In genomic region chr9:89536618-89537017, GRCh38 we compare ENCODE assay signal across 11 cellular contexts. TPM values are rescaled to one million over a fixed set of nuclear protein-coding genes. Genes with fewer than 3 reads are reported as not detected.
DNase-seq lines count a peak whose midpoint lies in the region; ATAC-seq and TF ChIP-seq lines count a peak whose summit lies in the region.
"Had no signal": no experiment of that assay in that cellular context is flagged by ENCODE, and none has a peak within 500 bp of the region (broad histone marks: within the 10 kb centered on the region; RNA-seq: fewer than 3 reads in every experiment).

No MANE protein-coding gene starts in this region.

- no peaks in the 10 kb centered on the region for H3K27me3 Mint-ChIP-seq in T-helper 2 cell treated with Interferon-gamma antibody and Interleukin-4, amounts not matched to agents 5 μg/mL and 100 μg/mL, for 36 hours (ENCODE audit: low read depth)
- no peaks in the 10 kb centered on the region for H3K27me3 Mint-ChIP-seq in naive thymus-derived CD8-positive, alpha-beta T cell

- peak; percentile 31 for ATAC-seq in GM21447 (IDR thresholded peaks at IDR 0.05; ENCODE audit: unreplicated experiment)
- peak; percentile 36 to 48 for ATAC-seq in naive thymus-derived CD8-positive, alpha-beta T cell
- ATAC-seq: Right ventricle myocardium inferior had no signal

- peak overlapping the region; percentile 69 for H3K4me3 Mint-ChIP-seq in T-helper 2 cell treated with Interferon-gamma antibody and Interleukin-4, amounts not matched to agents 5 μg/mL and 100 μg/mL, for 36 hours
- H3K4me3 Mint-ChIP-seq in naive thymus-derived CD8-positive, alpha-beta T cell, result peak overlapping the region; percentile 47 to 89 (median 74)
- H3K4me3 Mint-ChIP-seq: dendritic cell treated with granulocyte-macrophage colony-stimulating factor and Interleukin-4, amounts not matched to agents 40 ng/mL and 50 ng/mL, for 4 days had no signal

- POLR2A ChIA-PET in naive thymus-derived CD8-positive, alpha-beta T cell (lab: Charles Lee), result interaction anchor here (1.0 to 4.3 kb wide), 14 partner anchors 11 to 82 kb away, joined by 3 to 35 read pairs (median 4); no protein-coding TSS in a partner anchor

- in situ Hi-C loops in GM13976 (cut with MboI; ENCODE audit: low sequenced_read_pairs, unreplicated experiment), result no loop called here

- H3K9me3 Mint-ChIP-seq in T-helper 2 cell treated with Interferon-gamma antibody and Interleukin-4, amounts not matched to agents 5 μg/mL and 100 μg/mL, for 36 hours, result no peaks in the 10 kb centered on the region
- H3K9me3 Mint-ChIP-seq in naive thymus-derived CD8-positive, alpha-beta T cell, result no peaks in the 10 kb centered on the region
- H3K9me3 Mint-ChIP-seq: dendritic cell treated with granulocyte-macrophage colony-stimulating factor and Interleukin-4, amounts not matched to agents 40 ng/mL and 50 ng/mL, for 4 days had no signal

- H3K4me1 Mint-ChIP-seq in T-helper 2 cell treated with Interferon-gamma antibody and Interleukin-4, amounts not matched to agents 5 μg/mL and 100 μg/mL, for 36 hours (ENCODE audit: low read depth), result peaks cover 82% of the 10 kb centered on the region
- H3K4me1 Mint-ChIP-seq in naive thymus-derived CD8-positive, alpha-beta T cell, result peaks cover 67 to 97% (median 95%) of the 10 kb centered on the region in 4 donors

- H3K36me3 Mint-ChIP-seq in T-helper 2 cell treated with Interferon-gamma antibody and Interleukin-4, amounts not matched to agents 5 μg/mL and 100 μg/mL, for 36 hours (ENCODE audit: low read depth), result peaks cover 1% of the 10 kb centered on the region
- H3K36me3 Mint-ChIP-seq in naive thymus-derived CD8-positive, alpha-beta T cell, result no peaks in the 10 kb centered on the region

- H3K27ac Mint-ChIP-seq in T-helper 2 cell treated with Interferon-gamma antibody and Interleukin-4, amounts not matched to agents 5 μg/mL and 100 μg/mL, for 36 hours, result peak overlapping the region; percentile 95
- peak overlapping the region; percentile 83 to 97 (median 92) for H3K27ac Mint-ChIP-seq in naive thymus-derived CD8-positive, alpha-beta T cell

- peak; percentile 22 for TF ChIP-seq CTCF in GM13976 (IDR thresholded peaks at IDR 0.05; ENCODE audit: borderline replicate concordance, control extremely low read depth, extremely low read depth, insufficient read depth, missing control alignments)

- DNase-seq in GM13976 (ENCODE audit: low spot score) (peak; percentile 66), NCI-H774 (lab: John Stamatoyannopoulos, UW) (no peak), midbrain (lab: John Stamatoyannopoulos, UW) (no peak), SW480 (ENCODE audit: low spot score) (no peak), amniotic stem cell (lab: John Stamatoyannopoulos, UW) (no peak)
- peak; percentile 58 for DNase-seq in T-helper 2 cell treated with Interferon-gamma antibody and Interleukin-4, amounts not matched to agents 5 μg/mL and 100 μg/mL, for 36 hours (ENCODE audit: low spot score)
- no peak for DNase-seq in naive thymus-derived CD8-positive, alpha-beta T cell
- DNase-seq: stimulated activated naive CD4-positive, alpha-beta T cell treated with Interleukin-2 at 50 U/mL for 16 hours had no signal

RNA-seq across cellular contexts. Expression of gene SEMA4D, which starts 38.7 kb away (rescaled TPM):
- 100 to 1,000 TPM; 565 to 573 TPM for total RNA-seq in naive thymus-derived CD8-positive, alpha-beta T cell
- 100 to 1,000 TPM; 154 to 359 (median 176) TPM for polyA plus RNA-seq in naive thymus-derived CD8-positive, alpha-beta T cell

Comparison
In these comparisons a context has a peak if more than half of its experiments do, and no peak if none do; other contexts are left out.
1. DNase-seq: peak in GM13976 (single experiment) and T-helper 2 cell treated with Interferon-gamma antibody and Interleukin-4, amounts not matched to agents 5 μg/mL and 100 μg/mL, for 36 hours (single experiment); none in naive thymus-derived CD8-positive, alpha-beta T cell (0 of 10), NCI-H774 (single experiment), midbrain (single experiment), SW480 (single experiment) and amniotic stem cell (single experiment).